Comparison of ENCODE assay signal across 8 cellular contexts in genomic region chr7:70647801-70648491, GRCh38.
DNase-seq lines count a peak whose midpoint lies in the region; ATAC-seq and TF ChIP-seq lines count a peak whose summit lies in the region.
"Had no signal": no experiment of that assay in that cellular context is flagged by ENCODE, and none has a peak within 500 bp of the region (broad histone marks: within the 10 kb centered on the region; RNA-seq: fewer than 3 reads in every experiment).

No MANE protein-coding gene starts in this region.

- DNase-seq in activated T-cell treated with anti-CD3 and anti-CD28 coated beads, Interleukin-2, amount 50 U/mL, for 72 hours = peak; percentile 86 to 92
- DNase-seq in skeletal muscle cell (ENCODE audit: low read depth) = peak; percentile 37
- no peak for DNase-seq in COLO668 (lab: John Stamatoyannopoulos, UW; ENCODE audit: unreplicated experiment)
- DNase-seq in CD14-positive monocyte (ENCODE audit: low spot score) = no peak

- no peak overlapping the region for H3K4me3 ChIP-seq in skeletal muscle cell (ENCODE audit: low read depth, low read length)
- H3K4me3 ChIP-seq: SJSA1 had no signal

- intact Hi-C loops in CD14-positive monocyte (cut with micrococcal nuclease) = no loop called here

- H3K27me3 Mint-ChIP-seq in activated T-cell treated with anti-CD3 and anti-CD28 coated beads, Interleukin-2, amount 50 U/mL, for 72 hours (ENCODE audit: low read depth) = peaks cover 34% of the 10 kb centered on the region
- H3K27me3 Mint-ChIP-seq in CD14-positive monocyte (ENCODE audit: low read depth in 3 of 3) = no peaks in the 10 kb centered on the region

- H3K27ac Mint-ChIP-seq in activated T-cell treated with anti-CD3 and anti-CD28 coated beads, Interleukin-2, amount 50 U/mL, for 72 hours = no peak overlapping the region
- no peak overlapping the region for H3K27ac Mint-ChIP-seq in CD14-positive monocyte

- no peak for TF ChIP-seq CTCF in CD14-positive monocyte (IDR thresholded peaks at IDR 0.05)

- H3K36me3 Mint-ChIP-seq in activated T-cell treated with anti-CD3 and anti-CD28 coated beads, Interleukin-2, amount 50 U/mL, for 72 hours (ENCODE audit: insufficient read depth in 2 of 2) = no peaks in the 10 kb centered on the region
- H3K36me3 Mint-ChIP-seq in CD14-positive monocyte = no peaks in the 10 kb centered on the region

- peaks cover 25% of the 10 kb centered on the region for H3K4me1 Mint-ChIP-seq in activated T-cell treated with anti-CD3 and anti-CD28 coated beads, Interleukin-2, amount 50 U/mL, for 72 hours (ENCODE audit: low read depth)
- no peaks in the 10 kb centered on the region for H3K4me1 Mint-ChIP-seq in CD14-positive monocyte

- peak overlapping the region in 1 of 2 donors; percentile 18 for H3K4me3 Mint-ChIP-seq in activated T-cell treated with anti-CD3 and anti-CD28 coated beads, Interleukin-2, amount 50 U/mL, for 72 hours
- no peak overlapping the region for H3K4me3 Mint-ChIP-seq in CD14-positive monocyte

- peaks cover 3 to 4% of the 10 kb centered on the region in 2 donors for H3K9me3 Mint-ChIP-seq in activated T-cell treated with anti-CD3 and anti-CD28 coated beads, Interleukin-2, amount 50 U/mL, for 72 hours
- peaks cover 0 to 11% (median 0%) of the 10 kb centered on the region in 7 donors for H3K9me3 Mint-ChIP-seq in CD14-positive monocyte

- peak; percentile 72 for ATAC-seq in GM19467 (IDR thresholded peaks at IDR 0.05; ENCODE audit: unreplicated experiment)
- peak; percentile 91 for ATAC-seq in HG03565 (IDR thresholded peaks at IDR 0.05; ENCODE audit: unreplicated experiment)
- ATAC-seq in activated T-cell treated with anti-CD3 and anti-CD28 coated beads, Interleukin-2, amount 50 U/mL, for 72 hours (replicated peaks in 1 of 2) = peak; percentile 97
- no peak for ATAC-seq in HG03354 (IDR thresholded peaks at IDR 0.05; ENCODE audit: poor library complexity, severe bottlenecking, unreplicated experiment)

Comparison
In these comparisons a context has a peak if more than half of its experiments do, and no peak if none do; other contexts are left out.
1. DNase-seq: peak in activated T-cell treated with anti-CD3 and anti-CD28 coated beads, Interleukin-2, amount 50 U/mL, for 72 hours (2 of 2) and skeletal muscle cell (single experiment); none in COLO668 (single experiment) and CD14-positive monocyte (single experiment).